In the genomic region with DNA sequence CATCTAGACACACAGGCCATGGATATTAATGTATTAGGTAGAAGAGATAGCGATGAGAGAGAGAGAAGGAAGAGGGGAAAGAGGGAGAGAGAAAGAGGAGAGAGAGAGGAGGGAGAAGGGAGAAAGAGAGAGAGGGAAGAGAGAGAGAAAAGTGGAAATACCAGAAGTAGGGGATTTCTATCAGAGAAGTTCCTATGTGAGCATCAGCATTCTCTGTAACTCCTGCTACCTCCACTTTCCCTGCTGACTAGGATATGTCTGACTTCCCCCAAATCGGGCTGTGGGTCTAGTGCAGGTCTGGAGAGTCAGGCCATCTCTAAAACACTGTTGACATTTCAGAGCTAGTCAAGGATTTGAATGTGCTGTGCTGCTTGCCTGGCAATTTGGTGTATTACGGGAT, we compare ENCODE assay signal across 1 cellular context.
TF ChIP-seq lines count a peak whose summit lies in the region.

No MANE protein-coding gene starts in this region.

TF ChIP-seq in IMR-90, 13 proteins besides CTCF, POLR2A, EP300 and RAD21:
- TF ChIP-seq MXI1 (IDR thresholded peaks at IDR 0.05; ENCODE audit: borderline replicate concordance, low read depth, low read length): no peak
- TF ChIP-seq, protein P1, sequence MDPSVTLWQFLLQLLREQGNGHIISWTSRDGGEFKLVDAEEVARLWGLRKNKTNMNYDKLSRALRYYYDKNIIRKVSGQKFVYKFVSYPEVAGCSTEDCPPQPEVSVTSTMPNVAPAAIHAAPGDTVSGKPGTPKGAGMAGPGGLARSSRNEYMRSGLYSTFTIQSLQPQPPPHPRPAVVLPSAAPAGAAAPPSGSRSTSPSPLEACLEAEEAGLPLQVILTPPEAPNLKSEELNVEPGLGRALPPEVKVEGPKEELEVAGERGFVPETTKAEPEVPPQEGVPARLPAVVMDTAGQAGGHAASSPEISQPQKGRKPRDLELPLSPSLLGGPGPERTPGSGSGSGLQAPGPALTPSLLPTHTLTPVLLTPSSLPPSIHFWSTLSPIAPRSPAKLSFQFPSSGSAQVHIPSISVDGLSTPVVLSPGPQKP (IDR thresholded peaks at IDR 0.05; ENCODE audit: borderline replicate concordance, low read depth, low read length): no peak
- TF ChIP-seq RCOR1 (IDR thresholded peaks at IDR 0.05; ENCODE audit: insufficient replicate concordance, low read length): no peak
- TF ChIP-seq, protein P2, sequence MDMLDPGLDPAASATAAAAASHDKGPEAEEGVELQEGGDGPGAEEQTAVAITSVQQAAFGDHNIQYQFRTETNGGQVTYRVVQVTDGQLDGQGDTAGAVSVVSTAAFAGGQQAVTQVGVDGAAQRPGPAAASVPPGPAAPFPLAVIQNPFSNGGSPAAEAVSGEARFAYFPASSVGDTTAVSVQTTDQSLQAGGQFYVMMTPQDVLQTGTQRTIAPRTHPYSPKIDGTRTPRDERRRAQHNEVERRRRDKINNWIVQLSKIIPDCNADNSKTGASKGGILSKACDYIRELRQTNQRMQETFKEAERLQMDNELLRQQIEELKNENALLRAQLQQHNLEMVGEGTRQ (IDR thresholded peaks at IDR 0.05; ENCODE audit: low read depth, low read length): no peak
- no peak for TF ChIP-seq NFE2L2 (IDR thresholded peaks at IDR 0.05; ENCODE audit: low read depth, low read length)
- TF ChIP-seq FOS (IDR thresholded peaks at IDR 0.05; ENCODE audit: low read depth, low read length): no peak
- TF ChIP-seq BHLHE40 (IDR thresholded peaks at IDR 0.05; ENCODE audit: low read depth, low read length): no peak
- no peak for TF ChIP-seq CEBPB (IDR thresholded peaks at IDR 0.05; ENCODE audit: low read depth, low read length)
- no peak for TF ChIP-seq MAZ (IDR thresholded peaks at IDR 0.05; ENCODE audit: borderline replicate concordance, low read depth, low read length)
- TF ChIP-seq RFX5 (IDR thresholded peaks at IDR 0.05; ENCODE audit: low read depth, low read length): no peak
- TF ChIP-seq CHD1 (IDR thresholded peaks at IDR 0.05; ENCODE audit: low read depth, low read length): no peak
- no peak for TF ChIP-seq SMC3 (IDR thresholded peaks at IDR 0.05; ENCODE audit: low read depth, low read length)
- no peak for TF ChIP-seq MAFK (IDR thresholded peaks at IDR 0.05; ENCODE audit: low read depth, low read length)
